8 cellular contexts compared by ENCODE assay signal in the genomic region with DNA sequence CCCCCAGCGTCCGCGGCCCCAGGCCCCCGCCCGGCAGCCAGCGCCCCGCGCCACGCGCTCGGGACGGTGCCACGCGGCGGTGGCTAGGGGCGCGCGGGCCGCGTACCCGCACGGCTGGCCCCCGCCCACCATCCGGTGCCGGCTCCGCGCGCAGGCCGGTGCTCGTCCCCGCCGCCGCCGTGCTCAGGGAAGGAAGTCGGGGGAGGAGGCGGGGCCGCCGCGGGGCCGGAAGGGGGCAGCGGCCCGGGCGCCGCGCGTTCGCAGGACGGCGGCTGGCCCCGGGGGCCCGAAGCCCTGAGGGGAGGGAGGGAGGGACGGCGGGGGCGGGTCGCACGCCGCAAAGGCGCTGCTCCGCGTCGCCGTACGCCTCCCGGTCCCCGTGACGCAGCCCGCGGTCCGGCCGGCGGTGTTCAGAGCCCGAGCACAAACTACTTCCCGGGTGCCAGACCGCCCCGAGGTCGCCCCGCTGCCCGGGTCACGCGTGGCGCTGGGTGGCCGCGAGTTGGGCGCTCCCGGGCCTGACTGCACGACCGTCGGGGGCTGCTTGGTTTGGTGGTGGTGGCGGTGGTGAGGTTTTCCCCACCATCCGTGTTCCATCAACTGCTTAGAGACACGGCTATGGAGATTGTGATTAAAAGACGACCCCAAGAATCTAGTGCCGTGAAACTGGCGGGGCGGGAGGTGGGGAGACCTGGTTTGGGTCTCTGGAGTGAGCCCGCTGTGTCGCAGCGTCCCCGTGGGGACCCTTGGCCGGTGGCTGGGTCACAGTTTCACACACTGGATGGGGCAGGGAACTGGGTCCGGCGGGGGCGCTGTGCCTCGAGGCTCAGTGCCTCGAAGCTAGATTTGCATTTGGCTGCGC. TPM values are rescaled to one million over a fixed set of nuclear protein-coding genes. Genes with fewer than 3 reads are reported as not detected.
DNase-seq lines count a peak whose midpoint lies in the region; ATAC-seq and TF ChIP-seq lines count a peak whose summit lies in the region.

A gene (minus strand): TSS at position 205 of the 862 bp plus-strand sequence. CDS start 1,818 bp downstream, outside the sequence.

- no peaks in the 10 kb centered on the region for H3K27me3 ChIP-seq in body of pancreas
- H3K27me3 ChIP-seq in iPS-18a (ENCODE audit: control insufficient read depth, insufficient read depth, low read length) = peaks cover 9% of the 10 kb centered on the region
- H3K27me3 ChIP-seq in skeletal muscle tissue (ENCODE audit: control insufficient read depth in 3 of 3, insufficient read depth in 3 of 3, low read length in 3 of 3) = no peaks in the 10 kb centered on the region

- TF ChIP-seq POLR2A in body of pancreas (IDR thresholded peaks at IDR 0.05) = peak; percentile 50 to 79 (median 76)

- H3K4me1 ChIP-seq in body of pancreas (peaks cover 17% of the 10 kb centered on the region), iPS-18a (ENCODE audit: control insufficient read depth, low read depth, low read length) (peaks cover 9% of the 10 kb centered on the region), skeletal muscle tissue (ENCODE audit: control insufficient read depth in 3 of 3, insufficient read depth in 3 of 3, low read length in 3 of 3) (peaks cover 8 to 14% (median 9%) of the 10 kb centered on the region in 3 donors)

- DNase-seq in GM12865 (ENCODE audit: low read depth) (peak; percentile 95), H4 (ENCODE audit: low spot score) (peak; percentile 49), M059J (ENCODE audit: low read depth) (peak; percentile 61), UCSD-AML1 (lab: John Stamatoyannopoulos, UW; ENCODE audit: unreplicated experiment) (peak; percentile 85), body of pancreas (peak; percentile 74 to 82 (median 78)), HuH-7 (ENCODE audit: low spot score) (no peak)

- WGBS in body of pancreas, 2 donors = 0% methylated on average over 13 to 73 of the region's 106 CpGs

- intact Hi-C loops in body of pancreas (cut with DNase I) = no loop called here

- H3K36me3 ChIP-seq in body of pancreas (replicated peaks in 1 of 2; ENCODE audit: insufficient read depth in 1 of 2, low read depth in 2 of 2) (peaks cover 0 to 2% of the 10 kb centered on the region in 2 donors), iPS-18a (ENCODE audit: control insufficient read depth, low read depth, low read length) (peaks cover 21% of the 10 kb centered on the region), skeletal muscle tissue (ENCODE audit: control insufficient read depth in 3 of 3, insufficient read depth in 3 of 3, low read length in 3 of 3) (peaks cover 13 to 27% (median 24%) of the 10 kb centered on the region in 3 donors)

- peak within 1 kb of the TSS; percentile 94 to 97 (median 96) for H3K27ac ChIP-seq in body of pancreas
- H3K27ac ChIP-seq in iPS-18a (ENCODE audit: low read length) = peak within 1 kb of the TSS; percentile 45
- peak within 1 kb of the TSS; percentile 89 for H3K27ac ChIP-seq in skeletal muscle tissue (ENCODE audit: low read depth, low read length)

- H3K9me3 ChIP-seq in body of pancreas (no peaks in the 10 kb centered on the region), iPS-18a (ENCODE audit: control insufficient read depth, low read depth, low read length) (no peaks in the 10 kb centered on the region), skeletal muscle tissue (ENCODE audit: control insufficient read depth in 3 of 3, low read length in 3 of 3) (no peaks in the 10 kb centered on the region)

- H3K9ac ChIP-seq in iPS-18a (ENCODE audit: low read length) = peak within 1 kb of the TSS; percentile 65
- H3K9ac ChIP-seq in skeletal muscle tissue (ENCODE audit: low read depth in 1 of 3, low read length in 3 of 3) = peak within 1 kb of the TSS; percentile 89 to 91 (median 90)

- peak; percentile 87 for ATAC-seq in body of pancreas

- H3K4me3 ChIP-seq in GM12865 (ENCODE audit: low read depth, low read length) (peak within 1 kb of the TSS; percentile 95), body of pancreas (peak within 1 kb of the TSS; percentile 48 to 50), iPS-18a (ENCODE audit: low read length) (peak within 1 kb of the TSS; percentile 79), skeletal muscle tissue (ENCODE audit: low read length in 3 of 3) (peak within 1 kb of the TSS; percentile 78 to 84 (median 84))

- peak; percentile 61 for TF ChIP-seq CTCF in GM12865 (IDR thresholded peaks at IDR 0.05; ENCODE audit: insufficient read depth, low read depth, low read length, missing control alignments)
- peak in 4 of 7 experiments; percentile 23 to 38 (median 26) for TF ChIP-seq CTCF in body of pancreas (IDR thresholded peaks at IDR 0.05)

RNA-seq across cellular contexts. Expression of the gene that starts here (rescaled TPM):
- 116 and 126 TPM in 2 replicates for total RNA-seq in H4 (2014; rRNA removed; shearing (Covaris generic))
- 65.9 and 91.5 TPM in 2 replicates for total RNA-seq in M059J (2014; rRNA removed; shearing (Covaris generic))
- total RNA-seq in body of pancreas = 10 to 100 TPM; 27.0 to 39.7 TPM
- total RNA-seq in skeletal muscle tissue = 48.5 TPM

Comparison
In these comparisons a context has a peak if more than half of its experiments do, and no peak if none do; other contexts are left out.
1. H3K27ac ChIP-seq: peak in every context shown above with its lines; median percentile 96 in body of pancreas; 89 in skeletal muscle tissue; 45 in iPS-18a.